17 cellular contexts compared by ENCODE assay signal in genomic region chr15:84798436-84798946, GRCh38. TPM values are rescaled to one million over a fixed set of nuclear protein-coding genes. Genes with fewer than 3 reads are reported as not detected.
DNase-seq lines count a peak whose midpoint lies in the region; ATAC-seq, FAIRE-seq and TF ChIP-seq lines count a peak whose summit lies in the region.
"Had no signal": no experiment of that assay in that cellular context is flagged by ENCODE, and none has a peak within 500 bp of the region (broad histone marks: within the 10 kb centered on the region; RNA-seq: fewer than 3 reads in every experiment).

No MANE protein-coding gene starts in this region.

- ATAC-seq in activated CD8-positive, alpha-beta memory T cell treated with anti-CD3 and anti-CD28 coated beads, Interleukin-2, amount 10 ng/mL, durations not matched to agents 7 days and 5 days, result no peak
- ATAC-seq in HepG2, result no peak
- ATAC-seq in stimulated activated effector memory CD8-positive, alpha-beta T cell treated with anti-CD3 and anti-CD28 coated beads, Interleukin-12 subunit alpha, Interleukin-12 subunit beta, amount 100 ng/mL, for 72 hours, result no peak
- ATAC-seq: HCT116 had no signal

- TF ChIP-seq POLR2A in HepG2 (IDR thresholded peaks at IDR 0.05; ENCODE audit: insufficient read depth in 1 of 2, low read depth in 2 of 2, low read length in 2 of 2), result no peak
- TF ChIP-seq POLR2A in vagina (IDR thresholded peaks at IDR 0.05), result no peak

- FAIRE-seq in astrocyte (lab: Jason Lieb, UNC) (no peak), HepG2 (lab: Jason Lieb, UNC) (no peak)
- FAIRE-seq: GM18507, H54 had no signal

- CTCF ChIA-PET in activated CD8-positive, alpha-beta memory T cell treated with anti-CD3 and anti-CD28 coated beads, Interleukin-2, amount 10 ng/mL, durations not matched to agents 7 days and 5 days (lab: Charles Lee), result no interaction called here
- CTCF ChIA-PET in HepG2 (lab: Yijun Ruan, JAX; ENCODE audit: low intra/inter-chr PET ratio, low total read pairs), result no interaction called here

- POLR2A ChIA-PET in HepG2 (lab: Yijun Ruan, JAX), result no interaction called here

- TF ChIP-seq CTCF in astrocyte (IDR thresholded peaks at IDR 0.05; ENCODE audit: insufficient read depth, low read depth, low read length) (no peak), HepG2 (CRISPR knock-in tag; IDR thresholded peaks at IDR 0.05) (no peak), vagina (IDR thresholded peaks at IDR 0.05) (no peak)

- no peak for TF ChIP-seq RAD21 in HepG2 (CRISPR knock-in tag; IDR thresholded peaks at IDR 0.05)

- no peak overlapping the region for H3K4me3 Mint-ChIP-seq in activated CD8-positive, alpha-beta memory T cell treated with anti-CD3 and anti-CD28 coated beads, Interleukin-2, amount 10 ng/mL, durations not matched to agents 7 days and 5 days
- H3K4me3 Mint-ChIP-seq in astrocyte (ENCODE audit: unreplicated experiment), result no peak overlapping the region
- H3K4me3 Mint-ChIP-seq in stimulated activated effector memory CD8-positive, alpha-beta T cell treated with anti-CD3 and anti-CD28 coated beads, Interleukin-12 subunit alpha, Interleukin-12 subunit beta, amount 100 ng/mL, for 72 hours, result no peak overlapping the region
- H3K4me3 Mint-ChIP-seq: CD4-positive, CD25-positive, alpha-beta regulatory T cell had no signal

- H3K9me3 Mint-ChIP-seq in activated CD8-positive, alpha-beta memory T cell treated with anti-CD3 and anti-CD28 coated beads, Interleukin-2, amount 10 ng/mL, durations not matched to agents 7 days and 5 days (ENCODE audit: low read depth), result no peaks in the 10 kb centered on the region
- no peaks in the 10 kb centered on the region for H3K9me3 Mint-ChIP-seq in astrocyte (ENCODE audit: unreplicated experiment)
- H3K9me3 Mint-ChIP-seq in stimulated activated effector memory CD8-positive, alpha-beta T cell treated with anti-CD3 and anti-CD28 coated beads, Interleukin-12 subunit alpha, Interleukin-12 subunit beta, amount 100 ng/mL, for 72 hours, result no peaks in the 10 kb centered on the region
- H3K9me3 Mint-ChIP-seq: CD4-positive, CD25-positive, alpha-beta regulatory T cell had no signal

- H3K9me3 ChIP-seq in astrocyte (ENCODE audit: insufficient read depth, low read depth, low read length), result no peaks in the 10 kb centered on the region
- H3K9me3 ChIP-seq in HepG2 (ENCODE audit: low read length), result no peaks in the 10 kb centered on the region
- no peaks in the 10 kb centered on the region for H3K9me3 ChIP-seq in vagina
- H3K9me3 ChIP-seq: BLaER1 treated with 17β-estradiol and CSF1 and Interleukin-3, amounts not matched to agents 10 nM and 100 nM had no signal

- H3K36me3 Mint-ChIP-seq in activated CD8-positive, alpha-beta memory T cell treated with anti-CD3 and anti-CD28 coated beads, Interleukin-2, amount 10 ng/mL, durations not matched to agents 7 days and 5 days, result peaks cover 28% of the 10 kb centered on the region
- H3K36me3 Mint-ChIP-seq in astrocyte (ENCODE audit: low read depth, unreplicated experiment), result peaks cover 25% of the 10 kb centered on the region
- H3K36me3 Mint-ChIP-seq in stimulated activated effector memory CD8-positive, alpha-beta T cell treated with anti-CD3 and anti-CD28 coated beads, Interleukin-12 subunit alpha, Interleukin-12 subunit beta, amount 100 ng/mL, for 72 hours, result peaks cover 89% of the 10 kb centered on the region

- no TSS peak for BruUV-seq in HepG2 (replicated peaks; lab: Mats Ljungman, UMichigan)

- no peaks in the 10 kb centered on the region for H3K27me3 Mint-ChIP-seq in activated CD8-positive, alpha-beta memory T cell treated with anti-CD3 and anti-CD28 coated beads, Interleukin-2, amount 10 ng/mL, durations not matched to agents 7 days and 5 days
- H3K27me3 Mint-ChIP-seq in astrocyte (ENCODE audit: low read depth, unreplicated experiment), result no peaks in the 10 kb centered on the region
- H3K27me3 Mint-ChIP-seq: CD4-positive, CD25-positive, alpha-beta regulatory T cell had no signal

- H3K4me2 ChIP-seq in astrocyte (ENCODE audit: low read length) (no peak overlapping the region), HepG2 (ENCODE audit: low read depth, low read length) (no peak overlapping the region)
- H3K4me2 ChIP-seq: BLaER1 treated with 17β-estradiol and CSF1 and Interleukin-3, amounts not matched to agents 10 nM and 100 nM had no signal

- H3K27ac Mint-ChIP-seq in activated CD8-positive, alpha-beta memory T cell treated with anti-CD3 and anti-CD28 coated beads, Interleukin-2, amount 10 ng/mL, durations not matched to agents 7 days and 5 days, result no peak overlapping the region
- no peak overlapping the region for H3K27ac Mint-ChIP-seq in astrocyte (ENCODE audit: unreplicated experiment)
- H3K27ac Mint-ChIP-seq in stimulated activated effector memory CD8-positive, alpha-beta T cell treated with anti-CD3 and anti-CD28 coated beads, Interleukin-12 subunit alpha, Interleukin-12 subunit beta, amount 100 ng/mL, for 72 hours, result peak overlapping the region; percentile 14

- H3K9ac ChIP-seq in astrocyte (ENCODE audit: low read length), result no peak overlapping the region
- no peak overlapping the region for H3K9ac ChIP-seq in HepG2 (ENCODE audit: insufficient read depth, low read depth, low read length)
- H3K9ac ChIP-seq: BLaER1 treated with 17β-estradiol and CSF1 and Interleukin-3, amounts not matched to agents 10 nM and 100 nM had no signal

- H4K20me1 ChIP-seq in astrocyte (ENCODE audit: insufficient read depth, low read length), result peaks cover 19% of the 10 kb centered on the region
- H4K20me1 ChIP-seq in HepG2 (ENCODE audit: insufficient read depth, low read length), result no peaks in the 10 kb centered on the region; the same call in 1 of the 2 replicates

- intact Hi-C loops in HepG2 (cut with micrococcal nuclease; ENCODE audit: unreplicated experiment) (no loop called here), vagina (cut with DNase I) (no loop called here)

- TF ChIP-seq EP300 in HepG2 (IDR thresholded peaks at IDR 0.05; ENCODE audit: low read depth in 2 of 2, low read length in 2 of 2) (no peak), HepG2 (CRISPR knock-in tag; IDR thresholded peaks at IDR 0.05; ENCODE audit: borderline replicate concordance) (no peak)

- peak; percentile 40 for DNase-seq in activated CD8-positive, alpha-beta memory T cell treated with anti-CD3 and anti-CD28 coated beads, Interleukin-2, amount 50 U/mL, for 48 hours
- no peak for DNase-seq in activated CD8-positive, alpha-beta memory T cell treated with anti-CD3 and anti-CD28 coated beads, Interleukin-2, amount 10 ng/mL, durations not matched to agents 7 days and 5 days
- DNase-seq in astrocyte (ENCODE audit: low read depth) (no peak), HepG2 (ENCODE audit: low spot score) (no peak), NCI-H1436 treated with DMSO at 0.1 percent for 48 hours (lab: John Stamatoyannopoulos, UW) (no peak), vagina (ENCODE audit: extremely low spot score in 2 of 2) (no peak)
- DNase-seq in stimulated activated effector memory CD8-positive, alpha-beta T cell treated with anti-CD3 and anti-CD28 coated beads, Interleukin-12 subunit alpha, Interleukin-12 subunit beta, amount 100 ng/mL, for 72 hours (ENCODE audit: low spot score in 2 of 2), result no peak
- no peak for DNase-seq in activated effector memory CD4-positive, alpha-beta T cell treated with anti-CD3 and anti-CD28 coated beads, Interleukin-2, amount 50 U/mL, for 16 hours
- DNase-seq: ACHN; CD4-positive, CD25-positive, alpha-beta regulatory T cell; DMS53; GF-D8; GM23248 had no signal

- no peak overlapping the region for H3K4me3 ChIP-seq in astrocyte (ENCODE audit: insufficient read depth, low read depth, low read length)
- H3K4me3 ChIP-seq in HepG2 (replicated peaks in 1 of 3; ENCODE audit: insufficient read depth in 1 of 3, low read depth in 2 of 3, low read length in 3 of 3), result no peak overlapping the region
- no peak overlapping the region for H3K4me3 ChIP-seq in vagina
- H3K4me3 ChIP-seq: BLaER1 treated with 17β-estradiol and CSF1 and Interleukin-3, amounts not matched to agents 10 nM and 100 nM; GM23248 had no signal

- H3K4me1 Mint-ChIP-seq in activated CD8-positive, alpha-beta memory T cell treated with anti-CD3 and anti-CD28 coated beads, Interleukin-2, amount 10 ng/mL, durations not matched to agents 7 days and 5 days, result no peaks in the 10 kb centered on the region
- H3K4me1 Mint-ChIP-seq in astrocyte (ENCODE audit: low read depth, unreplicated experiment), result peaks cover 9% of the 10 kb centered on the region
- no peaks in the 10 kb centered on the region for H3K4me1 Mint-ChIP-seq in stimulated activated effector memory CD8-positive, alpha-beta T cell treated with anti-CD3 and anti-CD28 coated beads, Interleukin-12 subunit alpha, Interleukin-12 subunit beta, amount 100 ng/mL, for 72 hours

- H3K4me1 ChIP-seq in astrocyte (ENCODE audit: insufficient read depth, low read length) (peaks cover 12% of the 10 kb centered on the region), HepG2 (ENCODE audit: insufficient read depth, low read length) (no peaks in the 10 kb centered on the region), vagina (no peaks in the 10 kb centered on the region)
- H3K4me1 ChIP-seq: BLaER1 treated with 17β-estradiol and CSF1 and Interleukin-3, amounts not matched to agents 10 nM and 100 nM had no signal

- in situ Hi-C loops in HepG2 (cut with HindIII; ENCODE audit: extremely low pct_ligation_motif_present, low pct_unique_long_range_greater_than_20kb), result no loop called here

- H2AFZ ChIP-seq in astrocyte (ENCODE audit: low read depth, low read length), result no peak overlapping the region
- H2AFZ ChIP-seq in HepG2 (ENCODE audit: low read length), result no peak overlapping the region
- H2AFZ ChIP-seq: GM23248 had no signal

- H3K27ac ChIP-seq in astrocyte (ENCODE audit: low read depth, low read length), result peak overlapping the region; percentile 86
- H3K27ac ChIP-seq in HepG2 (ENCODE audit: extremely low read length, insufficient read depth, low read length), result no peak overlapping the region
- H3K27ac ChIP-seq in vagina, result no peak overlapping the region
- H3K27ac ChIP-seq: BLaER1 treated with 17β-estradiol and CSF1 and Interleukin-3, amounts not matched to agents 10 nM and 100 nM had no signal

- 98% methylated on average over 18 of the region's 21 CpGs for whole genome bisulfite sequencing in HepG2 (ENCODE audit: low lambda C conversion rate)

- peaks cover 22% of the 10 kb centered on the region for H3K79me2 ChIP-seq in astrocyte (ENCODE audit: insufficient read depth, low read length)
- peaks cover 2% of the 10 kb centered on the region for H3K79me2 ChIP-seq in HepG2 (ENCODE audit: insufficient read depth, low read length)

- H3K27me3 ChIP-seq in astrocyte (ENCODE audit: insufficient read depth, low read length), result no peaks in the 10 kb centered on the region
- H3K27me3 ChIP-seq in HepG2 (ENCODE audit: control insufficient read depth in 1 of 2, insufficient read depth in 2 of 2, low read length in 2 of 2), result no peaks in the 10 kb centered on the region; a peak in 1 of 5 replicates
- H3K27me3 ChIP-seq in vagina, result no peaks in the 10 kb centered on the region
- H3K27me3 ChIP-seq: BLaER1 treated with 17β-estradiol and CSF1 and Interleukin-3, amounts not matched to agents 10 nM and 100 nM had no signal

- H3K36me3 ChIP-seq in astrocyte (ENCODE audit: insufficient read depth, low read length) (peaks cover 31% of the 10 kb centered on the region), HepG2 (replicated peaks in 1 of 2; ENCODE audit: control insufficient read depth in 1 of 2, insufficient read depth in 2 of 2, low read length in 2 of 2) (peaks cover 33 to 65% of the 10 kb centered on the region in 2 experiments), vagina (peaks cover 5 to 60% of the 10 kb centered on the region in 2 donors)

RNA-seq across cellular contexts. Expression of gene ALPK3, which starts 18.7 kb away (rescaled TPM):
- total RNA-seq in activated CD8-positive, alpha-beta memory T cell treated with anti-CD3 and anti-CD28 coated beads, Interleukin-2, amount 10 ng/mL, durations not matched to agents 7 days and 5 days, result under 1 TPM; 0.23 to 0.35 TPM
- total RNA-seq in astrocyte (6.8 and 9.1 TPM in 2 replicates), HepG2 (2016; rRNA removed; fragmentation: Illumina TruSeq; extraction: Trizol) (0.03 and 0.04 TPM in 2 replicates), vagina (2.5 TPM)
- under 0.01 TPM in 1 of 2 replicates, not detected in the other for total RNA-seq in HepG2 (2016; cell fraction: cytosol; rRNA removed; fragmentation: Illumina TruSeq; extraction: Trizol; ENCODE audit: low read depth)
- 0.03 and 0.04 TPM in 2 replicates for total RNA-seq in HepG2 (2016; cell fraction: insoluble cytoplasmic fraction; rRNA removed; fragmentation: Illumina TruSeq; extraction: Trizol)
- not detected in 2 replicates for total RNA-seq in HepG2 (2016; cell fraction: membrane; rRNA removed; fragmentation: Illumina TruSeq; extraction: Trizol)
- 0.03 and 0.34 TPM in 2 replicates for total RNA-seq in HepG2 (2016; cell fraction: nucleus; rRNA removed; fragmentation: Illumina TruSeq; extraction: Trizol)
- polyA plus RNA-seq in HepG2 (2011; rRNA removed), result 0.10 and 0.42 TPM in 2 replicates
- 0.03 and 0.05 TPM in 2 replicates for polyA plus RNA-seq in HepG2 (2011; cell fraction: cytosol; rRNA removed)
- polyA plus RNA-seq in HepG2 (2011; cell fraction: nucleus; rRNA removed), result 0.31 and 0.56 TPM in 2 replicates
- 0.13 and 0.16 TPM in 2 replicates for polyA plus RNA-seq in HepG2 (2012)
- not detected in 2 replicates for polyA plus RNA-seq in HepG2 (2016; cell fraction: cytosol; fragmentation: Illumina TruSeq; extraction: Trizol; ENCODE audit: low read depth)
- 0.02 TPM in 1 of 2 replicates, not detected in the other for polyA plus RNA-seq in HepG2 (2016; cell fraction: insoluble cytoplasmic fraction; fragmentation: Illumina TruSeq; extraction: Trizol; ENCODE audit: low read depth)
- polyA plus RNA-seq in HepG2 (2016; cell fraction: membrane; fragmentation: Illumina TruSeq; extraction: Trizol; ENCODE audit: low read depth), result not detected in 2 replicates
- polyA plus RNA-seq in HepG2 (2016; cell fraction: nucleus; fragmentation: Illumina TruSeq; extraction: Trizol; ENCODE audit: insufficient read depth, low read depth), result 0.12 TPM in 1 of 2 replicates, not detected in the other
- polyA minus RNA-seq in HepG2 (2011; rRNA and poly(A)+ RNA removed; ENCODE audit: low replicate concordance), result 0.10 and 0.65 TPM in 2 replicates
- polyA minus RNA-seq in HepG2 (2011; cell fraction: cytosol; rRNA and poly(A)+ RNA removed), result not detected in 2 replicates
- 0.12 and 0.13 TPM in 2 replicates for polyA minus RNA-seq in HepG2 (2011; cell fraction: nucleus; rRNA and poly(A)+ RNA removed)
- polyA plus RNA-seq: CD4-positive, CD25-positive, alpha-beta regulatory T cell; GM23248 had no signal

RNA-seq across cellular contexts. Expression of gene ZNF592, which starts 50.1 kb away (rescaled TPM):
- total RNA-seq in activated CD8-positive, alpha-beta memory T cell treated with anti-CD3 and anti-CD28 coated beads, Interleukin-2, amount 10 ng/mL, durations not matched to agents 7 days and 5 days, result 10 to 100 TPM; 32.9 to 39.7 TPM
- total RNA-seq in astrocyte (25.1 and 25.5 TPM in 2 replicates), HepG2 (2016; rRNA removed; fragmentation: Illumina TruSeq; extraction: Trizol) (8.2 and 8.6 TPM in 2 replicates), vagina (21.6 TPM)
- 1.7 and 1.8 TPM in 2 replicates for total RNA-seq in HepG2 (2016; cell fraction: cytosol; rRNA removed; fragmentation: Illumina TruSeq; extraction: Trizol; ENCODE audit: low read depth)
- total RNA-seq in HepG2 (2016; cell fraction: insoluble cytoplasmic fraction; rRNA removed; fragmentation: Illumina TruSeq; extraction: Trizol), result 6.8 and 8.5 TPM in 2 replicates
- total RNA-seq in HepG2 (2016; cell fraction: membrane; rRNA removed; fragmentation: Illumina TruSeq; extraction: Trizol), result 8.4 and 9.5 TPM in 2 replicates
- total RNA-seq in HepG2 (2016; cell fraction: nucleus; rRNA removed; fragmentation: Illumina TruSeq; extraction: Trizol), result 7.9 and 9.7 TPM in 2 replicates
- polyA plus RNA-seq in HepG2 (2011; rRNA removed), result 9.8 and 11.1 TPM in 2 replicates
- polyA plus RNA-seq in HepG2 (2011; cell fraction: cytosol; rRNA removed), result 6.3 and 8.1 TPM in 2 replicates
- 20.4 and 23.3 TPM in 2 replicates for polyA plus RNA-seq in HepG2 (2011; cell fraction: nucleus; rRNA removed)
- 12.5 and 12.7 TPM in 2 replicates for polyA plus RNA-seq in HepG2 (2012)
- polyA plus RNA-seq in HepG2 (2016; cell fraction: cytosol; fragmentation: Illumina TruSeq; extraction: Trizol; ENCODE audit: low read depth), result 3.1 and 4.1 TPM in 2 replicates
- polyA plus RNA-seq in HepG2 (2016; cell fraction: insoluble cytoplasmic fraction; fragmentation: Illumina TruSeq; extraction: Trizol; ENCODE audit: low read depth), result 9.8 and 14.4 TPM in 2 replicates
- polyA plus RNA-seq in HepG2 (2016; cell fraction: membrane; fragmentation: Illumina TruSeq; extraction: Trizol; ENCODE audit: low read depth), result 12.8 and 14.8 TPM in 2 replicates
- polyA plus RNA-seq in HepG2 (2016; cell fraction: nucleus; fragmentation: Illumina TruSeq; extraction: Trizol; ENCODE audit: insufficient read depth, low read depth), result 17.8 and 21.0 TPM in 2 replicates
- 18.8 and 22.0 TPM in 2 replicates for polyA minus RNA-seq in HepG2 (2011; rRNA and poly(A)+ RNA removed; ENCODE audit: low replicate concordance)
- 8.2 and 9.7 TPM in 2 replicates for polyA minus RNA-seq in HepG2 (2011; cell fraction: cytosol; rRNA and poly(A)+ RNA removed)
- polyA minus RNA-seq in HepG2 (2011; cell fraction: nucleus; rRNA and poly(A)+ RNA removed), result 13.8 and 15.7 TPM in 2 replicates
